11 cellular contexts compared by ENCODE assay signal in the genomic region with DNA sequence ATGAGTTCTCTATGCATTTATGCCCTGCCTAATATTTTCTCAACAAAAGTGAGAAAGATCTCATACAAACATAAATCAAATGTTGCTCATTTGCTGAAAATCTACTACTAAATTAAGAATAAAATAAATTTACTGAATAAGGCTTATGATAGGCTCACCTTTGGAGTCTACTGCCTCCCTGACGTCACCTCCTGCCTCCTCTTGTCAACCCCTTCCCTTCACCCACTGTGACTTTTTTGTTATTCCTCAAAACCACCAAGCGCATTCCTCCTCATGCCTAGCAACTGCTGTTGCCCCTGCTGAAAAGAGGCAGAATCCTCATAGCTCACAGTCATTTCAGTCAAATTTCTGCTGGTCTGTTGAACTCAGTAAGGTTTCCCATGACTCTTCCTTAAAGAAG.
"Had no signal": no experiment of that assay in that cellular context is flagged by ENCODE, and none has a peak within 500 bp of the region (broad histone marks: within the 10 kb centered on the region; RNA-seq: fewer than 3 reads in every experiment).

No MANE protein-coding gene starts in this region.

- FAIRE-seq: H1, H54 had no signal

- H3K27ac ChIP-seq: GM23248 had no signal

- H3K4me2 ChIP-seq: GM23338 had no signal

- H3K4me1 ChIP-seq: HAP-1 had no signal

- DNase-seq: GM23248, GOT3, H7, H9, HCEC 1CT, HFFc6 had no signal

- H3K36me3 ChIP-seq: HAP-1 had no signal

- ATAC-seq: GM23338, HCT116 had no signal

- H2AFZ ChIP-seq: GM23248, GM23338 had no signal

- H3K4me3 ChIP-seq: GM23248, GM23338, HAP-1 had no signal

- H3K9ac ChIP-seq: GM23248 had no signal

- H3K9me3 ChIP-seq: HAP-1 had no signal
